ENCODE assay signal across 1 cellular context in the genomic region with DNA sequence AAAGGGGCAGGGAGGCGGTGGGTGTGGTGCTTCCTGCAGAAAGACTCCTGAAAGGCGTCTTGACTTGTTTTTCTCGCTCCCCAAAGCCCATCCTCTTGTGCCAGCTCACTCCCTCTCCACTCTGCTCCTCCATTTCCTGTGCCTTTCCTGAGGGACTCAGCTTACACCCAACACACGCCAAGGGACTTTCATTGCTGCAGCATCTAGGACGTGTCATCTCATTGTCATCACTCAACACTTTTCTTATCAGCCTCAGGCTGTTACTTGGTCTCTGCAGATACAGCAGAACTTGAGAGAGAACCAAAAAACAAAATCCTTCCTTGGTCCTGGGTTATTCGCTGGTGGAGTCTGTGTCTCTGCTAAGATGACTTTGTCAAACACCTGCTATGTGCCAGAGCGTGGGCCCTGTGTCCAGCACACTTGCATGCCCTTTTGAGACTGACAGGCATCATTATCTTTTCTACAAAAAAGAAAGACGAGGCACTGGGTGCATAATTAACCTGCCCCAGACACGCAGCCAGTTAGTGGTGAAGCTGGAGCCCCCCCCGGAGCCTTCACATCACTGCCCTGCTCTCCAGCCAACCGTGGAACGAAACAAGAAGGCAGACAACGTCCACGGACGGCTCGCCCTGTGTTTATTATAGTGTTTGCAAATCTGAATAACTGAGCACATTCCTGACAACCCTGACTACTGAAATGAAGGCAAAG.
TF ChIP-seq lines count a peak whose summit lies in the region.

No MANE protein-coding gene starts in this region.

TF ChIP-seq in K562, 482 proteins besides CTCF, POLR2A, EP300 and RAD21 (continued from another document):
- TF ChIP-seq, protein P1, sequence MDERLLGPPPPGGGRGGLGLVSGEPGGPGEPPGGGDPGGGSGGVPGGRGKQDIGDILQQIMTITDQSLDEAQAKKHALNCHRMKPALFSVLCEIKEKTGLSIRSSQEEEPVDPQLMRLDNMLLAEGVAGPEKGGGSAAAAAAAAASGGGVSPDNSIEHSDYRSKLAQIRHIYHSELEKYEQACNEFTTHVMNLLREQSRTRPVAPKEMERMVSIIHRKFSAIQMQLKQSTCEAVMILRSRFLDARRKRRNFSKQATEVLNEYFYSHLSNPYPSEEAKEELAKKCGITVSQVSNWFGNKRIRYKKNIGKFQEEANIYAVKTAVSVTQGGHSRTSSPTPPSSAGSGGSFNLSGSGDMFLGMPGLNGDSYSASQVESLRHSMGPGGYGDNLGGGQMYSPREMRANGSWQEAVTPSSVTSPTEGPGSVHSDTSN (CRISPR knock-in tag; IDR thresholded peaks at IDR 0.05; ENCODE audit: low read depth), result no peak
- TF ChIP-seq, protein P1 (tag; conservative IDR thresholded peaks at IDR 0.05; ENCODE audit: low read depth), result peak; percentile 43; the same call in 1 of the 2 replicates
